8 cellular contexts compared by ENCODE assay signal in genomic region chr7:135508853-135509588, GRCh38. TPM values are rescaled to one million over a fixed set of nuclear protein-coding genes. Genes with fewer than 3 reads are reported as not detected.
DNase-seq lines count a peak whose midpoint lies in the region; ATAC-seq, FAIRE-seq and TF ChIP-seq lines count a peak whose summit lies in the region.

No MANE protein-coding gene starts in this region.

- H2AFZ ChIP-seq in mesenchymal stem cell (ENCODE audit: low read depth, low read length), result no peak overlapping the region

- H3K9me3 ChIP-seq in ectodermal cell (ENCODE audit: control insufficient read depth, low read length) (no peaks in the 10 kb centered on the region), mesenchymal stem cell (ENCODE audit: control insufficient read depth, low read length) (no peaks in the 10 kb centered on the region), thoracic aorta (no peaks in the 10 kb centered on the region)

- FAIRE-seq in GM12892 (lab: Jason Lieb, UNC), result peak; percentile 27

- TF ChIP-seq CTCF in AG10803 (conservative IDR thresholded peaks at IDR 0.05; ENCODE audit: low read length), result no peak
- no peak for TF ChIP-seq CTCF in thoracic aorta (IDR thresholded peaks at IDR 0.05)

- H3K4ac ChIP-seq in mesenchymal stem cell (ENCODE audit: low read depth in 1 of 2, low read length in 2 of 2), result peak overlapping the region in 1 of 2 experiments; percentile 9

- peak overlapping the region; percentile 89 for H3K4me2 ChIP-seq in mesenchymal stem cell (ENCODE audit: low read length, poor library complexity, severe bottlenecking)

- no peak overlapping the region for H2BK15ac ChIP-seq in mesenchymal stem cell (ENCODE audit: low read depth, poor library complexity, severe bottlenecking)

- peaks cover 4% of the 10 kb centered on the region for H3K27me3 ChIP-seq in ectodermal cell (ENCODE audit: control insufficient read depth, insufficient read depth, low read length, poor library complexity, severe bottlenecking)
- no peaks in the 10 kb centered on the region for H3K27me3 ChIP-seq in mesenchymal stem cell (ENCODE audit: control insufficient read depth in 1 of 2, insufficient read depth in 1 of 2, low read length in 2 of 2)
- H3K27me3 ChIP-seq in thoracic aorta (replicated peaks; ENCODE audit: insufficient read depth), result no peaks in the 10 kb centered on the region

- H3K9ac ChIP-seq in mesenchymal stem cell (ENCODE audit: low read length), result peak overlapping the region; percentile 100

- peaks cover 11% of the 10 kb centered on the region for H3K4me1 ChIP-seq in ectodermal cell (ENCODE audit: control insufficient read depth, insufficient read depth, low read length)
- peaks cover 2% of the 10 kb centered on the region for H3K4me1 ChIP-seq in mesenchymal stem cell (ENCODE audit: control insufficient read depth, insufficient read depth, low read depth, low read length)
- H3K4me1 ChIP-seq in thoracic aorta (ENCODE audit: control insufficient read depth in 1 of 2, low read depth in 2 of 2), result peaks cover 20% of the 10 kb centered on the region in 2 donors

- H3K27ac ChIP-seq in ectodermal cell (ENCODE audit: insufficient read depth, low read depth, low read length, poor library complexity, severe bottlenecking) (peak overlapping the region; percentile 95), mesenchymal stem cell (ENCODE audit: low read length, poor library complexity, severe bottlenecking) (peak overlapping the region; percentile 98), thoracic aorta (peak overlapping the region; percentile 84 to 86)

- no peak overlapping the region for H3K23ac ChIP-seq in mesenchymal stem cell (ENCODE audit: low read length in 2 of 2)

- H2BK5ac ChIP-seq in mesenchymal stem cell (ENCODE audit: low read depth, low read length, poor library complexity, severe bottlenecking), result no peak overlapping the region

- ATAC-seq in thoracic aorta (ENCODE audit: insufficient number of reproducible peaks, low FRiP score, low read depth) (peak; percentile 6), HG03196 (IDR thresholded peaks at IDR 0.05; ENCODE audit: unreplicated experiment) (no peak)

- H3K4me3 ChIP-seq in AG10803 (ENCODE audit: low read length), result peak overlapping the region; percentile 95
- H3K4me3 ChIP-seq in ectodermal cell (ENCODE audit: insufficient read depth, low read depth, low read length), result peak overlapping the region; percentile 62
- peak overlapping the region; percentile 90 to 92 for H3K4me3 ChIP-seq in mesenchymal stem cell (ENCODE audit: insufficient read depth in 1 of 2, low read depth in 1 of 2, low read length in 2 of 2)
- H3K4me3 ChIP-seq in thoracic aorta, result peak overlapping the region; percentile 85

- H2BK120ac ChIP-seq in mesenchymal stem cell (ENCODE audit: low read depth, low read length), result no peak overlapping the region

- no peaks in the 10 kb centered on the region for H3K79me1 ChIP-seq in mesenchymal stem cell (replicated peaks; ENCODE audit: low read length, poor library complexity, severe bottlenecking)

- no peak overlapping the region for H2BK12ac ChIP-seq in mesenchymal stem cell (ENCODE audit: low read length in 2 of 2)

- no peak overlapping the region for H4K8ac ChIP-seq in mesenchymal stem cell (ENCODE audit: low read length)

- peak overlapping the region in 1 of 2 experiments; percentile 68 for H3K14ac ChIP-seq in mesenchymal stem cell (ENCODE audit: low read length in 2 of 2)

- DNase-seq in AG10803 (ENCODE audit: low read depth) (no peak), GM12892 (ENCODE audit: insufficient read length) (no peak), HT1080 (ENCODE audit: low read depth) (peak; percentile 43), SW480 (ENCODE audit: low spot score) (peak; percentile 53), mesenchymal stem cell (peak; percentile 69), thoracic aorta (ENCODE audit: low spot score) (no peak)

- no peak overlapping the region for H4K91ac ChIP-seq in mesenchymal stem cell (ENCODE audit: low read length)

- H2AK5ac ChIP-seq in mesenchymal stem cell (ENCODE audit: low read length, severe bottlenecking), result no peak overlapping the region

- 4% methylated on average over 17 of the region's 17 CpGs for WGBS in ectodermal cell, 2 experiments
- WGBS in mesenchymal stem cell, result under 1% methylated on average over 17 of the region's 17 CpGs

- peak overlapping the region; percentile 40 to 97 for H3K18ac ChIP-seq in mesenchymal stem cell (ENCODE audit: low read depth in 1 of 2, low read length in 2 of 2)

- no peak for TF ChIP-seq POLR2A in GM12892 (IDR thresholded peaks at IDR 0.05; ENCODE audit: low read depth, low read length)

- H3K36me3 ChIP-seq in ectodermal cell (ENCODE audit: control insufficient read depth, insufficient read depth, low read length) (no peaks in the 10 kb centered on the region), mesenchymal stem cell (ENCODE audit: control insufficient read depth in 1 of 2, insufficient read depth in 2 of 2, low read depth in 1 of 2, low read length in 2 of 2) (no peaks in the 10 kb centered on the region), thoracic aorta (no peaks in the 10 kb centered on the region)

RNA-seq across cellular contexts. Expression of gene CNOT4, which starts 0.9 kb away (rescaled TPM):
- polyA plus RNA-seq in GM12892 (2012; ENCODE audit: missing spikeins), result 9.1 TPM
- 9.3 and 13.2 TPM in 2 replicates for total RNA-seq in HT1080 (2014; rRNA removed; shearing (Covaris generic))
- polyA plus RNA-seq in HT1080 (2015; cell fraction: cytosol; rRNA removed), result 9.3 and 11.7 TPM in 2 replicates
- 19.1 and 19.6 TPM in 2 replicates for polyA plus RNA-seq in HT1080 (2015; cell fraction: nucleus; rRNA removed)
- 22.8 TPM for polyA plus RNA-seq in ectodermal cell (2013, experiment 1 of 4)
- 23.2 TPM for polyA plus RNA-seq in ectodermal cell (2013, experiment 2 of 4)
- polyA plus RNA-seq in ectodermal cell (2013, experiment 3 of 4), result 19.4 TPM
- 24.1 TPM for polyA plus RNA-seq in ectodermal cell (2013, experiment 4 of 4)
- polyA plus RNA-seq in mesenchymal stem cell (2013, experiment 1 of 2), result 21.2 TPM
- 19.9 TPM for polyA plus RNA-seq in mesenchymal stem cell (2013, experiment 2 of 2)
- total RNA-seq in thoracic aorta, result 10 to 100 TPM; 19.5 to 22.4 TPM

RNA-seq across cellular contexts. Expression of gene NUP205, which starts 48.7 kb away (rescaled TPM):
- polyA plus RNA-seq in GM12892 (2012; ENCODE audit: missing spikeins), result 70.5 TPM
- total RNA-seq in HT1080 (2014; rRNA removed; shearing (Covaris generic)), result 105 and 122 TPM in 2 replicates
- 48.7 and 54.5 TPM in 2 replicates for polyA plus RNA-seq in HT1080 (2015; cell fraction: cytosol; rRNA removed)
- 148 and 158 TPM in 2 replicates for polyA plus RNA-seq in HT1080 (2015; cell fraction: nucleus; rRNA removed)
- polyA plus RNA-seq in ectodermal cell (2013, experiment 1 of 4), result 125 TPM
- polyA plus RNA-seq in ectodermal cell (2013, experiment 2 of 4), result 136 TPM
- 100 TPM for polyA plus RNA-seq in ectodermal cell (2013, experiment 3 of 4)
- 92.8 TPM for polyA plus RNA-seq in ectodermal cell (2013, experiment 4 of 4)
- polyA plus RNA-seq in mesenchymal stem cell (2013, experiment 1 of 2), result 20.3 TPM
- 23.8 TPM for polyA plus RNA-seq in mesenchymal stem cell (2013, experiment 2 of 2)
- 10 to 100 TPM; 28.3 to 30.1 TPM for total RNA-seq in thoracic aorta

Comparison
In these comparisons a context has a peak if more than half of its experiments do, and no peak if none do; other contexts are left out.
1. DNase-seq: peak in HT1080 (single experiment), SW480 (single experiment) and mesenchymal stem cell (single experiment); none in AG10803 (single experiment), GM12892 (single experiment) and thoracic aorta (single experiment).
2. Peak in every context shown above with its lines, with median percentiles within 50 percentile points of each other: H3K4me3 ChIP-seq and H3K27ac ChIP-seq.